In the genomic region with DNA sequence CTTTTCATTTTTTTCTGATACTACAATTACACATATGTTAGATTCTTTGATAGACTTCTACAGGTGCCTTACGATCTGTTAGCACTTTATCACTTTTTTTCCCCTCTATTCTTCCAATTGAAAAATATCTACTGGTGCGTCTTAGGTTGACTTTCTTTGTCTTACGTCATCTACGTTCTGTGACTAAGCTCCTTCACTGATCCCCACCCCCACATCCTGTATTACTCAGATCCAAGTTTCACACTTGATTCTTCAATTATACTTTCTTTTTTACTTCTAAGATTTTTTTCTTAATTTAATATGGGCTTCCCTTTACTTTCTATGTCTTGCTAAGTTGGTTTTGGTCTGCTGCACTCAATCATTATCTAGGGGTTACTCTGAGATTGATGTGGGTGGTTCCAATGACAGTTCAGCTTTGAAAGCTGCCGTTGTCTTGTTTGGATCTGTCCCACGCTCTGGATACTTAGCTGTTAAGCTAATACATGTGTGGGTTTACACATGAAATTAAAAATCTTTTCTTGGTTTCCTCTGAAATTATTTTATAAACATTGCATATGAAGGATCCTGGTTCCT, we compare ENCODE assay signal across 20 cellular contexts.
DNase-seq lines count a peak whose midpoint lies in the region; ATAC-seq and TF ChIP-seq lines count a peak whose summit lies in the region.
"Had no signal": no experiment of that assay in that cellular context is flagged by ENCODE, and none has a peak within 500 bp of the region (broad histone marks: within the 10 kb centered on the region; RNA-seq: fewer than 3 reads in every experiment).

No MANE protein-coding gene starts in this region.

- no peaks in the 10 kb centered on the region for H3K9me3 Mint-ChIP-seq in type B pancreatic cell

- H3K27me3 Mint-ChIP-seq in type B pancreatic cell, result no peaks in the 10 kb centered on the region
- H3K27me3 Mint-ChIP-seq: activated naive CD4-positive, alpha-beta T cell treated with anti-CD3 and anti-CD28 coated beads, Interleukin-2, amount 10 ng/mL, durations not matched to agents 7 days and 5 days; progenitor cell of endocrine pancreas; stimulated activated naive CD8-positive, alpha-beta T cell treated with anti-CD3 and anti-CD28 coated beads, Interleukin-15, Interleukin-2, amounts not matched to agents 100 ng/mL and 50 ng/mL, for 24 hours; T-helper 17 cell had no signal

- H3K27me3 ChIP-seq in RWPE2 (ENCODE audit: insufficient read depth, poor library complexity, severe bottlenecking), result no peaks in the 10 kb centered on the region
- H3K27me3 ChIP-seq: esophagus squamous epithelium, hepatocyte had no signal

- no peak overlapping the region for H3K4me3 Mint-ChIP-seq in type B pancreatic cell
- H3K4me3 Mint-ChIP-seq: activated naive CD4-positive, alpha-beta T cell treated with anti-CD3 and anti-CD28 coated beads, Interleukin-2, amount 10 ng/mL, durations not matched to agents 7 days and 5 days; brain; stimulated activated naive CD8-positive, alpha-beta T cell treated with anti-CD3 and anti-CD28 coated beads, Interleukin-15, Interleukin-2, amounts not matched to agents 100 ng/mL and 50 ng/mL, for 24 hours; T-helper 17 cell had no signal

- no peak overlapping the region for H3K27ac ChIP-seq in RWPE2 (ENCODE audit: poor library complexity, severe bottlenecking)
- H3K27ac ChIP-seq: esophagus squamous epithelium, hepatocyte had no signal

- H3K36me3 ChIP-seq in RWPE2 (ENCODE audit: low read depth), result no peaks in the 10 kb centered on the region
- H3K36me3 ChIP-seq: esophagus squamous epithelium had no signal

- H3K9me3 ChIP-seq in RWPE2 (ENCODE audit: severe bottlenecking), result no peaks in the 10 kb centered on the region

- TF ChIP-seq CTCF in RWPE2 (IDR thresholded peaks at IDR 0.05; ENCODE audit: poor library complexity, severe bottlenecking) (no peak), fibroblast of pulmonary artery (IDR thresholded peaks at IDR 0.05; ENCODE audit: low read length, missing control alignments) (no peak), type B pancreatic cell (conservative IDR thresholded peaks at IDR 0.05) (no peak)

- DNase-seq in ACHN (peak; percentile 36), RWPE2 (ENCODE audit: low spot score) (no peak), fibroblast of pulmonary artery (ENCODE audit: low read depth) (peak; percentile 21), type B pancreatic cell (ENCODE audit: extremely low spot score, unreplicated experiment) (no peak)
- DNase-seq in activated CD4-positive, alpha-beta T cell treated with anti-CD3 and anti-CD28 coated beads for 48 hours, result no peak
- DNase-seq: activated CD4-positive, alpha-beta T cell treated with anti-CD3 and anti-CD28 coated beads for 1 hour; activated CD8-positive, alpha-beta memory T cell treated with anti-CD3 and anti-CD28 coated beads, Interleukin-2, amount 50 U/mL, for 48 hours; activated naive CD4-positive, alpha-beta T cell treated with anti-CD3 and anti-CD28 coated beads, Interleukin-2, amount 10 ng/mL, durations not matched to agents 7 days and 5 days; esophagus squamous epithelium; NCI-H2081; NCI-H82; Right ventricle myocardium superior; T-helper 17 cell had no signal

- no peaks in the 10 kb centered on the region for H3K4me1 ChIP-seq in RWPE2 (ENCODE audit: insufficient read depth, poor library complexity, severe bottlenecking)
- H3K4me1 ChIP-seq: esophagus squamous epithelium had no signal

- ATAC-seq in HG03175 (IDR thresholded peaks at IDR 0.05; ENCODE audit: unreplicated experiment) (peak; percentile 76), RWPE2 (ENCODE audit: low read depth) (peak; percentile 70; the same call in 2 of the 3 replicates), GM21367 (IDR thresholded peaks at IDR 0.05; ENCODE audit: unreplicated experiment) (no peak), GM18511 (IDR thresholded peaks at IDR 0.05; ENCODE audit: unreplicated experiment) (no peak)
- ATAC-seq: T-helper 17 cell had no signal

- no peaks in the 10 kb centered on the region for H3K4me1 Mint-ChIP-seq in type B pancreatic cell (ENCODE audit: unreplicated experiment)
- H3K4me1 Mint-ChIP-seq: activated naive CD4-positive, alpha-beta T cell treated with anti-CD3 and anti-CD28 coated beads, Interleukin-2, amount 10 ng/mL, durations not matched to agents 7 days and 5 days; brain; T-helper 17 cell had no signal

- H3K36me3 Mint-ChIP-seq in type B pancreatic cell, result no peaks in the 10 kb centered on the region
- H3K36me3 Mint-ChIP-seq: activated naive CD4-positive, alpha-beta T cell treated with anti-CD3 and anti-CD28 coated beads, Interleukin-2, amount 10 ng/mL, durations not matched to agents 7 days and 5 days; brain had no signal

- no peak overlapping the region for H3K4me3 ChIP-seq in RWPE2 (ENCODE audit: severe bottlenecking)
- H3K4me3 ChIP-seq in fibroblast of pulmonary artery (replicated peaks; ENCODE audit: low read depth, low read length), result no peak overlapping the region
- H3K4me3 ChIP-seq: esophagus squamous epithelium, hepatocyte had no signal

- no peak overlapping the region for H3K27ac Mint-ChIP-seq in type B pancreatic cell
- H3K27ac Mint-ChIP-seq: activated naive CD4-positive, alpha-beta T cell treated with anti-CD3 and anti-CD28 coated beads, Interleukin-2, amount 10 ng/mL, durations not matched to agents 7 days and 5 days; brain; progenitor cell of endocrine pancreas; stimulated activated naive CD8-positive, alpha-beta T cell treated with anti-CD3 and anti-CD28 coated beads, Interleukin-15, Interleukin-2, amounts not matched to agents 100 ng/mL and 50 ng/mL, for 24 hours; T-helper 17 cell had no signal

- in situ Hi-C loops in ACHN (cut with HindIII; ENCODE audit: low pct_ligation_motif_present, low pct_unique_long_range_greater_than_20kb, low sequenced_read_pairs), result no loop called here

Comparison
In these comparisons a context has a peak if more than half of its experiments do, and no peak if none do; other contexts are left out.
1. DNase-seq: peak in ACHN (single experiment) and fibroblast of pulmonary artery (single experiment); none in RWPE2 (single experiment), activated CD4-positive, alpha-beta T cell treated with anti-CD3 and anti-CD28 coated beads for 48 hours (single experiment) and type B pancreatic cell (single experiment).
2. ATAC-seq: peak in HG03175 (single experiment) and RWPE2 (single experiment); none in GM21367 (single experiment) and GM18511 (single experiment).